ENCODE assay signal across 2 cellular contexts in the genomic region with DNA sequence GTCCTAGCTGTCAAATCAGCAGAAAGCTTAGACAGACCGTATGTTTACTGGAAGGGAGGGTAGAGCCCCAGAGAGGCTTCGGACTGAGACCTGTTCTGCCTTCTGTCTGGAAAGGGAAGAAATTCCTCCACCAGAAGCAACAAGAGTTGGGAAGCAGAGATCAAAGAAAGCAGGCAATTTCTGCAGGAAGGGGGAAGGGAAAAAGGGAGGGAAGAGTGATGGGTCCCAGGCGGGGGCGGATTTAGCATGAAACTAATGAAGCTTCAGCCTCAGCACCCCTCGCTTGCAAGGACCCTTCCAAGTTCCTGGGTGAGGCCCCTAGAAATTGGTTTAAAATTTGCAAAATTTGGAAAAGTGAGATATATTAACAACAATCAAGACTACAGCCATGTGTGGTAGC.
TF ChIP-seq lines count a peak whose summit lies in the region.

No MANE protein-coding gene starts in this region.

TF ChIP-seq in HepG2, 621 proteins besides CTCF, POLR2A, EP300 and RAD21:
- TF ChIP-seq RFX3 (CRISPR knock-in tag; IDR thresholded peaks at IDR 0.05) (no peak), MBD4 (IDR thresholded peaks at IDR 0.05; ENCODE audit: borderline replicate concordance, low read length) (no peak), ZFP41 (CRISPR knock-in tag; IDR thresholded peaks at IDR 0.05; ENCODE audit: borderline replicate concordance) (no peak), PHF5A (CRISPR knock-in tag; IDR thresholded peaks at IDR 0.05; ENCODE audit: low read depth, unreplicated experiment) (no peak), ZNF33A (CRISPR knock-in tag; IDR thresholded peaks at IDR 0.05; ENCODE audit: borderline replicate concordance) (no peak), HNRNPL (IDR thresholded peaks at IDR 0.05; ENCODE audit: low read depth, low read length) (no peak), MED8 (CRISPR knock-in tag; IDR thresholded peaks at IDR 0.05; ENCODE audit: insufficient replicate concordance) (no peak), MXD4 (CRISPR knock-in tag; IDR thresholded peaks at IDR 0.05) (no peak), ZFP36 (IDR thresholded peaks at IDR 0.05; ENCODE audit: borderline replicate concordance, low read depth, low read length, partially characterized antibody) (no peak), GTF3A (CRISPR knock-in tag; conservative IDR thresholded peaks at IDR 0.05) (no peak), ZFAT (CRISPR knock-in tag; conservative IDR thresholded peaks at IDR 0.05) (no peak), YEATS4 (CRISPR knock-in tag; IDR thresholded peaks at IDR 0.05; ENCODE audit: borderline replicate concordance) (no peak), ZFP82 (CRISPR knock-in tag; IDR thresholded peaks at IDR 0.05; ENCODE audit: borderline replicate concordance) (no peak), FOXP1 (IDR thresholded peaks at IDR 0.05) (no peak), FOXP1 (CRISPR knock-in tag; IDR thresholded peaks at IDR 0.05) (no peak)
- TF ChIP-seq, protein P1, sequence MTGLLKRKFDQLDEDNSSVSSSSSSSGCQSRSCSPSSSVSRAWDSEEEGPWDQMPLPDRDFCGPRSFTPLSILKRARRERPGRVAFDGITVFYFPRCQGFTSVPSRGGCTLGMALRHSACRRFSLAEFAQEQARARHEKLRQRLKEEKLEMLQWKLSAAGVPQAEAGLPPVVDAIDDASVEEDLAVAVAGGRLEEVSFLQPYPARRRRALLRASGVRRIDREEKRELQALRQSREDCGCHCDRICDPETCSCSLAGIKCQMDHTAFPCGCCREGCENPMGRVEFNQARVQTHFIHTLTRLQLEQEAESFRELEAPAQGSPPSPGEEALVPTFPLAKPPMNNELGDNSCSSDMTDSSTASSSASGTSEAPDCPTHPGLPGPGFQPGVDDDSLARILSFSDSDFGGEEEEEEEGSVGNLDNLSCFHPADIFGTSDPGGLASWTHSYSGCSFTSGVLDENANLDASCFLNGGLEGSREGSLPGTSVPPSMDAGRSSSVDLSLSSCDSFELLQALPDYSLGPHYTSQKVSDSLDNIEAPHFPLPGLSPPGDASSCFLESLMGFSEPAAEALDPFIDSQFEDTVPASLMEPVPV (CRISPR knock-in tag; IDR thresholded peaks at IDR 0.05) = no peak
- TF ChIP-seq, protein P2, sequence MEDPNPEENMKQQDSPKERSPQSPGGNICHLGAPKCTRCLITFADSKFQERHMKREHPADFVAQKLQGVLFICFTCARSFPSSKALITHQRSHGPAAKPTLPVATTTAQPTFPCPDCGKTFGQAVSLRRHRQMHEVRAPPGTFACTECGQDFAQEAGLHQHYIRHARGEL (CRISPR knock-in tag; IDR thresholded peaks at IDR 0.05) = no peak
- TF ChIP-seq, protein P3, sequence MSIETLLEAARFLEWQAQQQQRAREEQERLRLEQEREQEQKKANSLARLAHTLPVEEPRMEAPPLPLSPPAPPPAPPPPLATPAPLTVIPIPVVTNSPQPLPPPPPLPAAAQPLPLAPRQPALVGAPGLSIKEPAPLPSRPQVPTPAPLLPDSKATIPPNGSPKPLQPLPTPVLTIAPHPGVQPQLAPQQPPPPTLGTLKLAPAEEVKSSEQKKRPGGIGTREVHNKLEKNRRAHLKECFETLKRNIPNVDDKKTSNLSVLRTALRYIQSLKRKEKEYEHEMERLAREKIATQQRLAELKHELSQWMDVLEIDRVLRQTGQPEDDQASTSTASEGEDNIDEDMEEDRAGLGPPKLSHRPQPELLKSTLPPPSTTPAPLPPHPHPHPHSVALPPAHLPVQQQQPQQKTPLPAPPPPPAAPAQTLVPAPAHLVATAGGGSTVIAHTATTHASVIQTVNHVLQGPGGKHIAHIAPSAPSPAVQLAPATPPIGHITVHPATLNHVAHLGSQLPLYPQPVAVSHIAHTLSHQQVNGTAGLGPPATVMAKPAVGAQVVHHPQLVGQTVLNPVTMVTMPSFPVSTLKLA (IDR thresholded peaks at IDR 0.05) = no peak
- TF ChIP-seq, protein P4, sequence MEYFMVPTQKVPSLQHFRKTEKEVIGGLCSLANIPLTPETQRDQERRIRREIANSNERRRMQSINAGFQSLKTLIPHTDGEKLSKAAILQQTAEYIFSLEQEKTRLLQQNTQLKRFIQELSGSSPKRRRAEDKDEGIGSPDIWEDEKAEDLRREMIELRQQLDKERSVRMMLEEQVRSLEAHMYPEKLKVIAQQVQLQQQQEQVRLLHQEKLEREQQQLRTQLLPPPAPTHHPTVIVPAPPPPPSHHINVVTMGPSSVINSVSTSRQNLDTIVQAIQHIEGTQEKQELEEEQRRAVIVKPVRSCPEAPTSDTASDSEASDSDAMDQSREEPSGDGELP (IDR thresholded peaks at IDR 0.05; ENCODE audit: borderline replicate concordance, low read depth) = no peak
- TF ChIP-seq, protein P5, sequence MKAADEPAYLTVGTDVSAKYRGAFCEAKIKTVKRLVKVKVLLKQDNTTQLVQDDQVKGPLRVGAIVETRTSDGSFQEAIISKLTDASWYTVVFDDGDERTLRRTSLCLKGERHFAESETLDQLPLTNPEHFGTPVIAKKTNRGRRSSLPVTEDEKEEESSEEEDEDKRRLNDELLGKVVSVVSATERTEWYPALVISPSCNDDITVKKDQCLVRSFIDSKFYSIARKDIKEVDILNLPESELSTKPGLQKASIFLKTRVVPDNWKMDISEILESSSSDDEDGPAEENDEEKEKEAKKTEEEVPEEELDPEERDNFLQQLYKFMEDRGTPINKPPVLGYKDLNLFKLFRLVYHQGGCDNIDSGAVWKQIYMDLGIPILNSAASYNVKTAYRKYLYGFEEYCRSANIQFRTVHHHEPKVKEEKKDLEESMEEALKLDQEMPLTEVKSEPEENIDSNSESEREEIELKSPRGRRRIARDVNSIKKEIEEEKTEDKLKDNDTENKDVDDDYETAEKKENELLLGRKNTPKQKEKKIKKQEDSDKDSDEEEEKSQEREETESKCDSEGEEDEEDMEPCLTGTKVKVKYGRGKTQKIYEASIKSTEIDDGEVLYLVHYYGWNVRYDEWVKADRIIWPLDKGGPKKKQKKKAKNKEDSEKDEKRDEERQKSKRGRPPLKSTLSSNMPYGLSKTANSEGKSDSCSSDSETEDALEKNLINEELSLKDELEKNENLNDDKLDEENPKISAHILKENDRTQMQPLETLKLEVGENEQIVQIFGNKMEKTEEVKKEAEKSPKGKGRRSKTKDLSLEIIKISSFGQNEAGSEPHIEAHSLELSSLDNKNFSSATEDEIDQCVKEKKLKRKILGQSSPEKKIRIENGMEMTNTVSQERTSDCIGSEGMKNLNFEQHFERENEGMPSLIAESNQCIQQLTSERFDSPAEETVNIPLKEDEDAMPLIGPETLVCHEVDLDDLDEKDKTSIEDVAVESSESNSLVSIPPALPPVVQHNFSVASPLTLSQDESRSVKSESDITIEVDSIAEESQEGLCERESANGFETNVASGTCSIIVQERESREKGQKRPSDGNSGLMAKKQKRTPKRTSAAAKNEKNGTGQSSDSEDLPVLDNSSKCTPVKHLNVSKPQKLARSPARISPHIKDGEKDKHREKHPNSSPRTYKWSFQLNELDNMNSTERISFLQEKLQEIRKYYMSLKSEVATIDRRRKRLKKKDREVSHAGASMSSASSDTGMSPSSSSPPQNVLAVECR (CRISPR knock-in tag; IDR thresholded peaks at IDR 0.05; ENCODE audit: borderline replicate concordance) = no peak
TF ChIP-seq in HepG2: peak in this region for 0.

TF ChIP-seq in H1, 55 proteins besides CTCF, POLR2A, EP300 and RAD21:
- TF ChIP-seq YY1 (IDR thresholded peaks at IDR 0.05; ENCODE audit: low read depth, low read length) (no peak), SAP30 (IDR thresholded peaks at IDR 0.05; ENCODE audit: insufficient read depth, insufficient replicate concordance, low read length) (no peak), CHD2 (IDR thresholded peaks at IDR 0.05; ENCODE audit: low read length) (no peak), MAFK (IDR thresholded peaks at IDR 0.05; ENCODE audit: low read depth, low read length) (no peak)
- TF ChIP-seq, protein P6, sequence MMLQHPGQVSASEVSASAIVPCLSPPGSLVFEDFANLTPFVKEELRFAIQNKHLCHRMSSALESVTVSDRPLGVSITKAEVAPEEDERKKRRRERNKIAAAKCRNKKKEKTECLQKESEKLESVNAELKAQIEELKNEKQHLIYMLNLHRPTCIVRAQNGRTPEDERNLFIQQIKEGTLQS (IDR thresholded peaks at IDR 0.05; ENCODE audit: insufficient read depth, low read depth, low read length) = no peak
TF ChIP-seq in H1: peak in this region for 0.
